Comparison of ENCODE assay signal across 16 cellular contexts in genomic region chr1:30878559-30878958, GRCh38. TPM values are rescaled to one million over a fixed set of nuclear protein-coding genes. Genes with fewer than 3 reads are reported as not detected.
"Had no signal": no experiment of that assay in that cellular context is flagged by ENCODE, and none has a peak within 500 bp of the region (broad histone marks: within the 10 kb centered on the region; RNA-seq: fewer than 3 reads in every experiment).

No MANE protein-coding gene starts in this region.

- FAIRE-seq: keratinocyte had no signal

- H3K27me3 ChIP-seq: tibial artery had no signal

- DNase-seq: activated CD4-positive, alpha-beta memory T cell treated with anti-CD3 and anti-CD28 coated beads for 36 hours; activated CD4-positive, alpha-beta T cell treated with anti-CD3 and anti-CD28 coated beads for 36 hours; activated CD8-positive, alpha-beta memory T cell treated with anti-CD3 and anti-CD28 coated beads, Interleukin-2, amount 10 ng/mL, durations not matched to agents 7 days and 5 days; activated effector memory CD4-positive, alpha-beta T cell treated with Interleukin-2 at 50 U/mL for 16 hours; activated T-cell treated with anti-CD3 and anti-CD28 coated beads, Interleukin-2, amount 50 U/mL, for 24 hours; effector memory CD4-positive, alpha-beta T cell; hippocampal formation; stimulated activated CD4-positive, alpha-beta T cell treated with anti-CD3 and anti-CD28 coated beads, Interleukin-2, amount 100 ng/mL, for 48 hours; T-helper 2 cell; tibial artery had no signal

- H3K9me3 Mint-ChIP-seq: activated CD4-positive, alpha-beta memory T cell treated with anti-CD3 and anti-CD28 coated beads for 36 hours; activated naive CD4-positive, alpha-beta T cell treated with anti-CD3 and anti-CD28 coated beads, Interleukin-2, amount 50 U/mL, for 24 hours; activated T-cell treated with anti-CD3 and anti-CD28 coated beads, Interleukin-2, amount 50 U/mL, for 24 hours; central memory CD8-positive, alpha-beta T cell; stimulated activated memory B cell treated with anti-CD40 and anti-IgM and Interleukin-4, amounts not matched to agents 10 μg/mL and 1 μg/mL and 100 μg/mL, for 72 hours had no signal

- H3K9me3 ChIP-seq: tibial artery had no signal

- H3K36me3 Mint-ChIP-seq: activated CD4-positive, alpha-beta memory T cell treated with anti-CD3 and anti-CD28 coated beads for 36 hours; activated CD8-positive, alpha-beta memory T cell treated with anti-CD3 and anti-CD28 coated beads, Interleukin-2, amount 10 ng/mL, durations not matched to agents 7 days and 5 days; activated naive CD4-positive, alpha-beta T cell treated with anti-CD3 and anti-CD28 coated beads, Interleukin-2, amount 50 U/mL, for 24 hours; stimulated activated memory B cell treated with anti-CD40 and anti-IgM and Interleukin-4, amounts not matched to agents 10 μg/mL and 1 μg/mL and 100 μg/mL, for 72 hours had no signal

- H3K4me3 ChIP-seq: coronary artery, tibial artery had no signal

- H3K4me3 Mint-ChIP-seq: activated CD4-positive, alpha-beta memory T cell treated with anti-CD3 and anti-CD28 coated beads for 36 hours; activated CD4-positive, alpha-beta T cell treated with anti-CD3 and anti-CD28 coated beads for 36 hours; activated CD8-positive, alpha-beta memory T cell treated with anti-CD3 and anti-CD28 coated beads, Interleukin-2, amount 10 ng/mL, durations not matched to agents 7 days and 5 days; activated naive CD4-positive, alpha-beta T cell treated with anti-CD3 and anti-CD28 coated beads, Interleukin-2, amount 50 U/mL, for 24 hours; activated T-cell treated with anti-CD3 and anti-CD28 coated beads, Interleukin-2, amount 50 U/mL, for 24 hours; central memory CD8-positive, alpha-beta T cell; stimulated activated memory B cell treated with anti-CD40 and anti-IgM and Interleukin-4, amounts not matched to agents 10 μg/mL and 1 μg/mL and 100 μg/mL, for 72 hours had no signal

- H3K4me1 ChIP-seq: parathyroid adenoma had no signal

- H3K4me1 Mint-ChIP-seq: activated CD4-positive, alpha-beta T cell treated with anti-CD3 and anti-CD28 coated beads for 36 hours; activated CD8-positive, alpha-beta memory T cell treated with anti-CD3 and anti-CD28 coated beads, Interleukin-2, amount 10 ng/mL, durations not matched to agents 7 days and 5 days; central memory CD8-positive, alpha-beta T cell had no signal

- H3K79me2 ChIP-seq: parathyroid adenoma had no signal

- H3K9ac ChIP-seq: parathyroid adenoma had no signal

- ATAC-seq: activated CD4-positive, alpha-beta T cell treated with anti-CD3 and anti-CD28 coated beads for 36 hours; activated CD8-positive, alpha-beta memory T cell treated with anti-CD3 and anti-CD28 coated beads, Interleukin-2, amount 10 ng/mL, durations not matched to agents 7 days and 5 days; stimulated activated memory B cell treated with anti-CD40 and anti-IgM and Interleukin-4, amounts not matched to agents 10 μg/mL and 1 μg/mL and 100 μg/mL, for 72 hours had no signal

- H3K27ac ChIP-seq: parathyroid adenoma had no signal

- H2AFZ ChIP-seq: parathyroid adenoma had no signal

- H3K27ac Mint-ChIP-seq: activated CD4-positive, alpha-beta memory T cell treated with anti-CD3 and anti-CD28 coated beads for 36 hours; activated CD4-positive, alpha-beta T cell treated with anti-CD3 and anti-CD28 coated beads for 36 hours; activated CD8-positive, alpha-beta memory T cell treated with anti-CD3 and anti-CD28 coated beads, Interleukin-2, amount 10 ng/mL, durations not matched to agents 7 days and 5 days; activated naive CD4-positive, alpha-beta T cell treated with anti-CD3 and anti-CD28 coated beads, Interleukin-2, amount 50 U/mL, for 24 hours; activated T-cell treated with anti-CD3 and anti-CD28 coated beads, Interleukin-2, amount 50 U/mL, for 24 hours had no signal

RNA-seq across cellular contexts. Expression of gene SDC3, which starts 30.0 kb away (rescaled TPM):
- total RNA-seq: activated CD8-positive, alpha-beta memory T cell treated with anti-CD3 and anti-CD28 coated beads, Interleukin-2, amount 10 ng/mL, durations not matched to agents 7 days and 5 days had no signal
